1 cellular context compared by ENCODE assay signal in genomic region chr14:89842852-89843251, GRCh38.
TF ChIP-seq lines count a peak whose summit lies in the region.

No MANE protein-coding gene starts in this region.

TF ChIP-seq in HepG2, 621 proteins besides CTCF, POLR2A, EP300 and RAD21 (continued from another document):
- TF ChIP-seq DNMT3B (CRISPR knock-in tag; conservative IDR thresholded peaks at IDR 0.05) (no peak), SP140L (CRISPR knock-in tag; IDR thresholded peaks at IDR 0.05; ENCODE audit: borderline replicate concordance) (no peak), BORCS8-MEF2B (CRISPR knock-in tag; IDR thresholded peaks at IDR 0.05) (no peak)
